ENCODE assay signal across 16 cellular contexts in the genomic region with DNA sequence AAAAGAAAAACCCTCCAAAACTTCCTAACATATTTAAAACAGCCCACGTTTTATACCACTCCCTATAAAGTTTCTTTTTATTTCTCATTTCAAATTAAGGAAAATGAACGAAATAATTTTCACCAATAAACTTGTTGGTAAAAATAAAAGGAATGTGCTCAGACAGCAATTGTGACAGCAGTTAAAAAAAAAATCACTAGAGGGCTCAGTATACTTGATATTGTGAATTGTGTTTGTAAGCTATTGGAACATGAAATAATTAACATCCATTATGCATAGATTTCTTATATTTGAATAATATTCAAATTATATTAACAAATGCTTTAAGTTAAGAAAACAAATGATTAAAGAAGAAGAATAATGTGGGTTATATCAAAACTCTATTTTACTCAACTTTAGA.
A peak's percentile ranks its signal among the peaks of the same experiment; 100 is the strongest.
DNase-seq lines count a peak whose midpoint lies in the region; ATAC-seq, FAIRE-seq and TF ChIP-seq lines count a peak whose summit lies in the region.
"Had no signal": no experiment of that assay in that cellular context is flagged by ENCODE, and none has a peak within 500 bp of the region (broad histone marks: within the 10 kb centered on the region; RNA-seq: fewer than 3 reads in every experiment).

No MANE protein-coding gene starts in this region.

- no peaks in the 10 kb centered on the region for H3K9me2 ChIP-seq in OCI-LY1 (ENCODE audit: low read depth, low read length)

- peaks cover 3% of the 10 kb centered on the region for H3K36me3 Mint-ChIP-seq in osteocyte (ENCODE audit: unreplicated experiment)

- H3K9ac ChIP-seq in OCI-LY1 (ENCODE audit: low read length): no peak overlapping the region

- no peak for TF ChIP-seq POLR2A in Peyer's patch (IDR thresholded peaks at IDR 0.05)

- DNase-seq in DMS53 (lab: John Stamatoyannopoulos, UW) (peak; percentile 9), DMS53 treated with DMSO at 0.1 percent for 48 hours (lab: John Stamatoyannopoulos, UW; ENCODE audit: unreplicated experiment) (no peak), osteocyte (ENCODE audit: extremely low spot score, unreplicated experiment) (no peak), NOMO-1 treated with DMSO at 0.1 percent for 48 hours (lab: John Stamatoyannopoulos, UW; ENCODE audit: unreplicated experiment) (no peak), Peyer's patch (no peak)
- DNase-seq: 8988T; activated CD4-positive, alpha-beta T cell treated with anti-CD3 and anti-CD28 coated beads, Interleukin-2, amount 50 U/mL, for 4 hours; activated gamma-delta T cell treated with Interleukin-2 at 50 U/mL for 16 hours; MG63; NCI-H446; trophoblast cell had no signal

- H3K27ac ChIP-seq in OCI-LY1 (ENCODE audit: low read depth, low read length, poor library complexity, severe bottlenecking) (no peak overlapping the region), Peyer's patch (no peak overlapping the region)

- H3K9me3 ChIP-seq in OCI-LY1 (ENCODE audit: low read length) (no peaks in the 10 kb centered on the region), Peyer's patch (no peaks in the 10 kb centered on the region)
- H3K9me3 ChIP-seq: MG63 had no signal

- no peaks in the 10 kb centered on the region for H3K27me3 Mint-ChIP-seq in osteocyte (ENCODE audit: unreplicated experiment)
- H3K27me3 Mint-ChIP-seq: brain had no signal

- H3K36me3 ChIP-seq in OCI-LY1 (ENCODE audit: insufficient read depth, low read length): no peaks in the 10 kb centered on the region
- H3K36me3 ChIP-seq in Peyer's patch: no peaks in the 10 kb centered on the region
- H3K36me3 ChIP-seq: MG63 had no signal

- ATAC-seq in HG02938 (IDR thresholded peaks at IDR 0.05; ENCODE audit: unreplicated experiment): no peak

- H3K4me3 Mint-ChIP-seq in osteocyte (ENCODE audit: unreplicated experiment): no peak overlapping the region
- H3K4me3 Mint-ChIP-seq: brain; T-helper 2 cell treated with Interferon-gamma antibody and Interleukin-4, amounts not matched to agents 5 μg/mL and 100 μg/mL, for 36 hours had no signal

- TF ChIP-seq CTCF in OCI-LY1 (IDR thresholded peaks at IDR 0.05; ENCODE audit: low read length) (peak; percentile 10; the same call in 1 of the 2 replicates), osteocyte (IDR thresholded peaks at IDR 0.05) (peak; percentile 43), Peyer's patch (IDR thresholded peaks at IDR 0.05) (no peak)

- H4K20me1 ChIP-seq in OCI-LY1 (ENCODE audit: insufficient read depth, low read length): no peaks in the 10 kb centered on the region

- H3K27ac Mint-ChIP-seq in osteocyte (ENCODE audit: unreplicated experiment): no peak overlapping the region
- H3K27ac Mint-ChIP-seq: brain; T-helper 2 cell treated with Interferon-gamma antibody and Interleukin-4, amounts not matched to agents 5 μg/mL and 100 μg/mL, for 36 hours had no signal

- H3K4me1 ChIP-seq in OCI-LY1 (ENCODE audit: insufficient read depth, low read length, severe bottlenecking) (no peaks in the 10 kb centered on the region), Peyer's patch (no peaks in the 10 kb centered on the region)

- H2AFZ ChIP-seq in OCI-LY1 (ENCODE audit: low read length): no peak overlapping the region

- FAIRE-seq in endometrium (lab: Jason Lieb, UNC): peak; percentile 84

- no peak overlapping the region for H3K4me3 ChIP-seq in OCI-LY1 (ENCODE audit: low read depth, low read length, poor library complexity, severe bottlenecking)
- no peak overlapping the region for H3K4me3 ChIP-seq in Peyer's patch
- H3K4me3 ChIP-seq: MG63 had no signal

- peaks cover 4% of the 10 kb centered on the region for H3K4me1 Mint-ChIP-seq in osteocyte (ENCODE audit: unreplicated experiment)
- H3K4me1 Mint-ChIP-seq: brain had no signal

- no peaks in the 10 kb centered on the region for H3F3A ChIP-seq in OCI-LY1 (ENCODE audit: insufficient read depth, low read length)

- H3K27me3 ChIP-seq in OCI-LY1 (ENCODE audit: insufficient read depth, low read length) (no peaks in the 10 kb centered on the region), Peyer's patch (no peaks in the 10 kb centered on the region)
- H3K27me3 ChIP-seq: MG63 had no signal

- H3K4me2 ChIP-seq in OCI-LY1 (ENCODE audit: low read length): no peak overlapping the region

- H3K79me2 ChIP-seq in OCI-LY1 (ENCODE audit: insufficient read depth, low read length): no peaks in the 10 kb centered on the region

- H3K9me3 Mint-ChIP-seq in osteocyte (ENCODE audit: unreplicated experiment): no peaks in the 10 kb centered on the region
- H3K9me3 Mint-ChIP-seq: brain; T-helper 2 cell treated with Interferon-gamma antibody and Interleukin-4, amounts not matched to agents 5 μg/mL and 100 μg/mL, for 36 hours had no signal

Comparison
In these comparisons a context has a peak if more than half of its experiments do, and no peak if none do; other contexts are left out.
1. CTCF ChIP-seq: peak in OCI-LY1 (single experiment) and osteocyte (single experiment); none in Peyer's patch (0 of 6).